ENCODE assay signal across 8 cellular contexts in the genomic region with DNA sequence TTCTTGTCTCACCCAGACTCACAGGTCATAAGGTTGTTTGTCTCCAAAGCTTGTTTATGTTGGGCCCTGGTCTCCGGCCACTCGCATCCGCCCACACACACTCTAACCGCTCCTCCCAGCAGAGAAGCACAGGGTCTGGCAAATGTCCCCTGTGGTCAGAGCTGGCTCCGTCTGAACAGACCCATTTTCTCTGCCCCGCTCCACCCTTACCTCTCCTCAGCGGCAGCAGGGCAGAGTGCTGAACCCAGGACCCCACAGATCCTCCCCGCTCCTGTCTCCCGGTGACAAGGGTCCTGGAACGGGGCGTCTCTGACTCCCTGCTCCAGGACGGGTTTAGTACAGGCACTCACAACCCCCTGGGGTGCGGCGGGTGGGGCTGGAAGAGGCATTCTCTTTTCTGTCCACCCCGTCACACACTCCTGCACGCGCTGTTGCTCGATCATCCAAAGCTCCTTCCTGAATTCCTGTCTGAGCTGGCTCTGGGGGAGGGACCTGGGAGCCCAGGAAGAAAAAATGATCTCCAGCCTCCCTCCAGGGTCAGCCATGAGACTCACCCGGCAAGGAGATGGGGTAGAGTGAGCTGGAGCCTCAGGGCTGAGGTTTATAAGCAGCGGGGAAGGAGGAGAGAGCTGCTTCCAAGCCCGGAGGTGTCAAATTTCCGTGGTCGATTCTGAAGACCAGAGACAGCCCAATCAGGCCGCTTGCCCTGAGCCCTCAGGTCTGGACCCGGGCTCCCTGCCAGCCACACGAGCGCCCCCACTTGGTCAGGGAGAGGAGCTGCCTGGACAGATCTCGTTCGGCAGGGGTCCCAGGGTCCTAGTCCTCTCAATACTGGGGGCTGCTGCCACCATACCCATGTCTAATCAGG. TPM values are rescaled to one million over a fixed set of nuclear protein-coding genes. Genes with fewer than 3 reads are reported as not detected.
DNase-seq lines count a peak whose midpoint lies in the region; ATAC-seq, FAIRE-seq and TF ChIP-seq lines count a peak whose summit lies in the region.

S100A13 (minus strand) TSS at position 577 of the 868 bp plus-strand sequence. CDS start 1,033 bp downstream, outside the sequence.

- POLR2A ChIA-PET in CD8-positive, alpha-beta memory T cell (lab: Charles Lee): no interaction called here

- no peak within 1 kb of the TSS for H3K4me3 Mint-ChIP-seq in CD8-positive, alpha-beta memory T cell

- peak within 1 kb of the TSS; percentile 71 to 91 for H3K9ac ChIP-seq in kidney (ENCODE audit: low read length in 2 of 2)

- ATAC-seq in HG02981 (IDR thresholded peaks at IDR 0.05; ENCODE audit: unreplicated experiment): no peak
- ATAC-seq in GM21381 (IDR thresholded peaks at IDR 0.05; ENCODE audit: unreplicated experiment): no peak

- H3K4me1 ChIP-seq in CD8-positive, alpha-beta memory T cell (ENCODE audit: insufficient read depth, low read length): no peaks in the 10 kb centered on the region
- peaks cover 21 to 37% of the 10 kb centered on the region in 2 donors for H3K4me1 ChIP-seq in kidney (ENCODE audit: control insufficient read depth in 1 of 2, insufficient read depth in 1 of 2, low read depth in 1 of 2, low read length in 2 of 2)

- H3K27me3 ChIP-seq in CD8-positive, alpha-beta memory T cell (ENCODE audit: insufficient read depth, low read length, poor library complexity, severe bottlenecking): no peaks in the 10 kb centered on the region

- H3K27me3 Mint-ChIP-seq in CD8-positive, alpha-beta memory T cell: peaks cover 0 to 10% of the 10 kb centered on the region in 2 donors

- H3K4me3 ChIP-seq in CD8-positive, alpha-beta memory T cell (ENCODE audit: low read length): no peak within 1 kb of the TSS
- H3K4me3 ChIP-seq in kidney (ENCODE audit: low read length in 2 of 2): peak within 1 kb of the TSS; percentile 68 to 84

- H3K27ac ChIP-seq in CD8-positive, alpha-beta memory T cell (ENCODE audit: low read depth, low read length): peak within 1 kb of the TSS; percentile 68
- peak within 1 kb of the TSS; percentile 94 for H3K27ac ChIP-seq in cingulate gyrus (ENCODE audit: low read depth, low read length)
- peak within 1 kb of the TSS; percentile 89 for H3K27ac ChIP-seq in kidney (ENCODE audit: low read depth in 2 of 2, low read length in 2 of 2)

- TF ChIP-seq CTCF in kidney (IDR thresholded peaks at IDR 0.05; ENCODE audit: borderline replicate concordance, extremely low read depth, insufficient read depth): peak; percentile 40

- intact Hi-C loops in kidney (cut with DNase I): no loop called here

- H3K4me1 Mint-ChIP-seq in CD8-positive, alpha-beta memory T cell: no peaks in the 10 kb centered on the region

- no peak for FAIRE-seq in kidney (lab: Jason Lieb, UNC)

- H3K27ac Mint-ChIP-seq in CD8-positive, alpha-beta memory T cell: peak within 1 kb of the TSS in 1 of 8 donors; percentile 36

- H3K36me3 ChIP-seq in CD8-positive, alpha-beta memory T cell (ENCODE audit: insufficient read depth, low read length): no peaks in the 10 kb centered on the region
- peaks cover 0 to 4% of the 10 kb centered on the region in 2 donors for H3K36me3 ChIP-seq in kidney (ENCODE audit: control insufficient read depth in 1 of 2, insufficient read depth in 2 of 2, low read length in 2 of 2)

- no peaks in the 10 kb centered on the region for H3K9me3 ChIP-seq in CD8-positive, alpha-beta memory T cell (ENCODE audit: low read length)
- H3K9me3 ChIP-seq in kidney (ENCODE audit: control insufficient read depth in 1 of 2, low read length in 2 of 2): no peaks in the 10 kb centered on the region

- no peaks in the 10 kb centered on the region for H3K9me3 Mint-ChIP-seq in CD8-positive, alpha-beta memory T cell

- no peak for DNase-seq in CD8-positive, alpha-beta memory T cell
- DNase-seq in HT-29 (ENCODE audit: low spot score): peak; percentile 94
- peak; percentile 29 for DNase-seq in OCI-M2 (lab: John Stamatoyannopoulos, UW; ENCODE audit: unreplicated experiment)
- DNase-seq in kidney: peak; percentile 94
- peak; percentile 86 for DNase-seq in smooth muscle cell of the brain vasculature (ENCODE audit: low read depth, low spot score)

- no peaks in the 10 kb centered on the region for H3K36me3 Mint-ChIP-seq in CD8-positive, alpha-beta memory T cell

- CTCF ChIA-PET in CD8-positive, alpha-beta memory T cell (lab: Charles Lee): no interaction called here

RNA-seq across cellular contexts. Expression of gene S100A13, which starts in this region (rescaled TPM):
- total RNA-seq in CD8-positive, alpha-beta memory T cell: 1 to 10 TPM; 5.5 to 7.6 TPM
- 1.3 TPM for polyA plus RNA-seq in CD8-positive, alpha-beta memory T cell
- total RNA-seq in HT-29 (2014; rRNA removed; shearing (Covaris generic)): 78.7 and 87.3 TPM in 2 replicates
- 225 TPM for total RNA-seq in kidney
- polyA plus RNA-seq in kidney (ENCODE audit: insufficient read depth, low read depth, low replicate concordance): 299 TPM

Comparison
In these comparisons a context has a peak if more than half of its experiments do, and no peak if none do; other contexts are left out.
1. RNA of gene S100A13 (polyA plus RNA-seq): 299 TPM in kidney (single experiment); 1.3 TPM in CD8-positive, alpha-beta memory T cell (single experiment); every median in the first group is over 100 times any median in the second.
2. DNase-seq: peak in HT-29 (single experiment), OCI-M2 (single experiment), kidney (single experiment) and smooth muscle cell of the brain vasculature (single experiment); none in CD8-positive, alpha-beta memory T cell (0 of 5).
3. Peak in every context shown above with its lines, with median percentiles within 50 percentile points of each other: H3K27ac ChIP-seq.